In the genomic region with DNA sequence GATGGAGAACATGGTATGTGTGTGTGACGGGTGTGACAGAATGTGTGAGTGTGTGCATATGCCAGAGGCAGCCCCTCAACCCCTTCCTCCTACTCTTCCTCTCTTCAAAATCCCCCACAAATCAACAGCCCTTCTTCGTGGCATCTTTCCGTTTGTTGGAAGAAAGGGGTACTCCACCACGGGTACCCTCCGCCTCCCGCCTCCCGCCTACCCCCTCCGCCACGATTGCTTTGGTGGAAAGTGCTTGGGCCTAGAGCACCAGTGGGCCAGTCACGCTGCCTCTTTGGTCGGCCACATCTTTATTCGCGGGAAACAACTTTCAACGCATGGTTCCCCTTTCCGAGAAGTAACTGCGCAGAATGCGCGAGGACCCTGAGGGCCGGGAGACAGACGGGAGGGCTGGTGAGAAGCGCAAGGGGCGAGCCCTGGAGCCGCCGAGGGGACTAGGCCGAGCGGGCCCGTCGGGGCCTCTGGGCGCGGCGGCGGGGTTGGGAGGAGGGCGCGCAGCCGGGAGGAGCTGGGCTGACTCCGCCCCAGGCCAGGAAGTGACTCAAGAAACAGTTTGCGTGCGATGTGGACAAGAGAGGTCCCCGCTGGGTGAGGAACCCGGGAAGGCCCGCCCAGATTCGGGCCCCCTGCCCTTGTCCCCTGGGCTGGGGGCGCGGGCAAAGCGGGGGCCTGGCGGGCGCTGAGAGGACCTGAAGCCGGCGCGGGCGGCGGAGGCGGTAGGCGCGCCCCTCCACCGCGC, we compare ENCODE assay signal across 8 cellular contexts. TPM values are rescaled to one million over a fixed set of nuclear protein-coding genes. Genes with fewer than 3 reads are reported as not detected.
DNase-seq lines count a peak whose midpoint lies in the region; ATAC-seq and TF ChIP-seq lines count a peak whose summit lies in the region.

A gene (minus strand): TSS at position 274 of the 748 bp plus-strand sequence. CDS start 614 bp downstream, outside the sequence.
A gene (plus strand): TSS at position 560 of the 748 bp plus-strand sequence. CDS start 777 bp downstream, outside the sequence.

- H3K27ac ChIP-seq in iPS DF 6.9 (ENCODE audit: low read length) (no peak within 1 kb of the TSS), sigmoid colon (peak within 1 kb of the TSS; percentile 94 to 96 (median 95))

- TF ChIP-seq CTCF in sigmoid colon (IDR thresholded peaks at IDR 0.05) = peak in 1 of 4 experiments; percentile 7

- TF ChIP-seq POLR2A in sigmoid colon (IDR thresholded peaks at IDR 0.05) = peak; percentile 98 to 99

- intact Hi-C loops in sigmoid colon (cut with DNase I) = loop anchor here (2.0 to 10.0 kb wide), 3 partner anchors 31 to 1585 kb away; a partner anchor contains a TSS

- H3K27me3 ChIP-seq in iPS DF 6.9 (ENCODE audit: control insufficient read depth, insufficient read depth, low read length) (no peaks in the 10 kb centered on the region), sigmoid colon (no peaks in the 10 kb centered on the region)

- H3K9me3 ChIP-seq in iPS DF 6.9 (ENCODE audit: control insufficient read depth, insufficient read depth, low read length) (no peaks in the 10 kb centered on the region), sigmoid colon (no peaks in the 10 kb centered on the region)

- peak in 1 of 4 donors; percentile 4 for TF ChIP-seq EP300 in sigmoid colon (IDR thresholded peaks at IDR 0.05)

- DNase-seq in NCI-H1417 treated with DMSO at 0.1 percent for 48 hours (lab: John Stamatoyannopoulos, UW) = peak; percentile 23
- peak; percentile 86 for DNase-seq in T1000 (lab: John Stamatoyannopoulos, UW)
- DNase-seq in astrocyte of the hippocampus (ENCODE audit: low read depth, low spot score) = peak; percentile 97
- no peak for DNase-seq in iPS DF 6.9 (ENCODE audit: low read depth, low spot score)
- DNase-seq in sigmoid colon = peak; percentile 97
- DNase-seq in NCI-H446 (lab: John Stamatoyannopoulos, UW) = no peak

- H3K4me3 ChIP-seq in iPS DF 6.9 (ENCODE audit: low read length) = peak within 1 kb of the TSS; percentile 59; the same call in 1 of the 2 replicates
- peak within 1 kb of the TSS; percentile 73 to 87 (median 76) for H3K4me3 ChIP-seq in sigmoid colon

- no CpG with 5 or more reads among the region's 57 CpGs for WGBS in iPS DF 6.9 (ENCODE audit: insufficient coverage, insufficient read length)
- 4 to 5% methylated on average over 57 of the region's 57 CpGs for WGBS in sigmoid colon, 2 donors

- ATAC-seq in GM18502 (IDR thresholded peaks at IDR 0.05; ENCODE audit: poor library complexity, unreplicated experiment) (peak; percentile 86), HG02840 (IDR thresholded peaks at IDR 0.05; ENCODE audit: low FRiP score, unreplicated experiment) (peak; percentile 87)

- H3K36me3 ChIP-seq in iPS DF 6.9 (ENCODE audit: control insufficient read depth, insufficient read depth, low read length) (no peaks in the 10 kb centered on the region), sigmoid colon (peaks cover 0 to 28% (median 13%) of the 10 kb centered on the region in 4 donors)

- no peaks in the 10 kb centered on the region; the same call in none of the 2 replicates for H3K4me1 ChIP-seq in iPS DF 6.9 (ENCODE audit: control insufficient read depth, insufficient read depth, low read length)
- peaks cover 0 to 40% (median 33%) of the 10 kb centered on the region in 4 donors for H3K4me1 ChIP-seq in sigmoid colon

RNA-seq across cellular contexts. Expression of the first gene that starts in this region (rescaled TPM):
- 1 to 10 TPM; 1.4 to 8.9 (median 2.1) TPM for total RNA-seq in sigmoid colon
- polyA plus RNA-seq in sigmoid colon = 1 to 10 TPM in 2 of 3 donors, under 1 TPM in 1; 0.46 to 3.6 (median 1.2) TPM

RNA-seq across cellular contexts. Expression of the second gene that starts in this region (rescaled TPM):
- 10 to 100 TPM; 44.6 to 60.8 (median 50.6) TPM for total RNA-seq in sigmoid colon
- polyA plus RNA-seq in sigmoid colon = 10 to 100 TPM; 16.2 to 64.6 (median 36.1) TPM

Comparison
In these comparisons a context has a peak if more than half of its experiments do, and no peak if none do; other contexts are left out.
1. DNase-seq: peak in NCI-H1417 treated with DMSO at 0.1 percent for 48 hours (single experiment), T1000 (single experiment), astrocyte of the hippocampus (single experiment) and sigmoid colon (single experiment); none in iPS DF 6.9 (single experiment) and NCI-H446 (0 of 2).